In genomic region chr5:102924963-102925362, GRCh38 we compare ENCODE assay signal across 18 cellular contexts.
DNase-seq lines count a peak whose midpoint lies in the region; ATAC-seq and TF ChIP-seq lines count a peak whose summit lies in the region.
"Had no signal": no experiment of that assay in that cellular context is flagged by ENCODE, and none has a peak within 500 bp of the region (broad histone marks: within the 10 kb centered on the region; RNA-seq: fewer than 3 reads in every experiment).

No MANE protein-coding gene starts in this region.

- H3K27ac Mint-ChIP-seq in nephron, result peak overlapping the region in 2 of 3 experiments; percentile 29 to 30
- H3K27ac Mint-ChIP-seq: CD4-positive, alpha-beta T cell; GM23338 had no signal

- H3K36me3 Mint-ChIP-seq in nephron (ENCODE audit: low read depth), result peaks cover 25% of the 10 kb centered on the region

- no peak overlapping the region for H3K4me3 Mint-ChIP-seq in nephron
- H3K4me3 Mint-ChIP-seq: CD4-positive, alpha-beta T cell; GM23338 had no signal

- no peak for TF ChIP-seq CTCF in nephron (IDR thresholded peaks at IDR 0.05; ENCODE audit: unreplicated experiment in 3 of 3)

- H3K27me3 Mint-ChIP-seq in nephron (ENCODE audit: low read depth), result no peaks in the 10 kb centered on the region
- H3K27me3 Mint-ChIP-seq: CD4-positive, alpha-beta T cell had no signal

- DNase-seq in NCI-H2029 treated with DMSO at 0.1 percent for 48 hours (lab: John Stamatoyannopoulos, UW), result no peak
- no peak for DNase-seq in nucleus accumbens (lab: John Stamatoyannopoulos, UW)
- DNase-seq in AG08395 (ENCODE audit: low spot score), result no peak
- DNase-seq: 8988T; BE2C; C1 segment of cervical spinal cord; CD4-positive, alpha-beta T cell; DMS79 treated with DMSO at 0.1 percent for 48 hours; GF-D8; HCEC 1CT; IMR-90 had no signal

- H3K9me3 Mint-ChIP-seq in nephron, result no peaks in the 10 kb centered on the region
- H3K9me3 Mint-ChIP-seq: CD4-positive, alpha-beta T cell; GM23338 had no signal

- peaks cover 32% of the 10 kb centered on the region for H3K4me1 Mint-ChIP-seq in nephron

- ATAC-seq in GM19351 (IDR thresholded peaks at IDR 0.05; ENCODE audit: unreplicated experiment) (peak; percentile 54), HG02870 (IDR thresholded peaks at IDR 0.05; ENCODE audit: unreplicated experiment) (peak; percentile 77), HG03025 (IDR thresholded peaks at IDR 0.05; ENCODE audit: low FRiP score, unreplicated experiment) (peak; percentile 52), HG03159 (IDR thresholded peaks at IDR 0.05; ENCODE audit: unreplicated experiment) (no peak)
- ATAC-seq: GM23338, K562 had no signal
